26 cellular contexts compared by ENCODE assay signal in the genomic region with DNA sequence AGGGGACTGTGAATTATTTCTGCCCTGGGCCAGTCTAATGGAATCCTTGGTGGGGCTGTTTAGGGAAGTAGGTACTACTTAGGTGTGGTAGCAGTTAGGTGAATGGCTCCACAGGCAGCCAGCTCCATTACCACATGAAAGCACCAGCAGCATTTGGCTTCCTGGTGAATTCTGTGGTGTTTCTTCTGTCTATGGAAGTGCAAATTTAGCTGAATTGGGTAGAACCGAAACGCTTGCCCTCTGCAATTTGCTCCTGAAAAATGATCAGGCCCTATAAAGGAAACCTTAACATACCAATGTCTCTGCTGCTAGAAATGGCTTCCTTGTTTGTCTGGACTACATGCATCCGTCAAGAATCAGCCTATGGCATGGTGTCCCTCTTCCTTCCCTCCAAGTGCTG. TPM values are rescaled to one million over a fixed set of nuclear protein-coding genes. Genes with fewer than 3 reads are reported as not detected.
DNase-seq lines count a peak whose midpoint lies in the region; ATAC-seq and TF ChIP-seq lines count a peak whose summit lies in the region.
"Had no signal": no experiment of that assay in that cellular context is flagged by ENCODE, and none has a peak within 500 bp of the region (broad histone marks: within the 10 kb centered on the region; RNA-seq: fewer than 3 reads in every experiment).

No MANE protein-coding gene starts in this region.

- no peaks in the 10 kb centered on the region for H3F3A ChIP-seq in smooth muscle cell (ENCODE audit: low read depth)

- ATAC-seq in GM18907 (IDR thresholded peaks at IDR 0.05; ENCODE audit: unreplicated experiment): no peak
- ATAC-seq: A549, HCT116, K562 had no signal

- no peaks in the 10 kb centered on the region for H3K9me3 ChIP-seq in HAP-1
- no peaks in the 10 kb centered on the region for H3K9me3 ChIP-seq in endodermal cell (ENCODE audit: control insufficient read depth, low read length)
- no peaks in the 10 kb centered on the region for H3K9me3 ChIP-seq in smooth muscle cell (replicated peaks; ENCODE audit: low read depth)
- H3K9me3 ChIP-seq: A549, SJSA1 had no signal

- peaks cover 100% of the 10 kb centered on the region for H3K79me2 ChIP-seq in smooth muscle cell (ENCODE audit: low read depth)

- DNase-seq in HAP-1 (ENCODE audit: low spot score in 2 of 2) (peak; percentile 60 to 76), endodermal cell (peak; percentile 64), iPS-NIHi11 (ENCODE audit: low spot score) (peak; percentile 35), smooth muscle cell (lab: John Stamatoyannopoulos, UW; ENCODE audit: unreplicated experiment) (no peak), dedifferentiated amniotic fluid mesenchymal stem cell (ENCODE audit: extremely low spot score) (no peak)
- DNase-seq in activated CD4-positive, alpha-beta memory T cell treated with anti-CD3 and anti-CD28 coated beads for 36 hours: no peak
- DNase-seq: C1 segment of cervical spinal cord; CD4-positive, alpha-beta memory T cell; DMS 273 treated with DMSO at 0.1 percent for 48 hours; DMS79; EL; GF-D8; Kasumi-1; NCI-H1105 treated with DMSO at 0.1 percent for 48 hours; NCI-H146; NCI-H2029; NCI-H2227 treated with DMSO at 0.1 percent for 48 hours; NCI-H526 treated with DMSO at 0.1 percent for 48 hours; Right ventricle myocardium superior; RPMI8226 had no signal

- peaks cover 11% of the 10 kb centered on the region for H3K4me1 Mint-ChIP-seq in endodermal cell
- H3K4me1 Mint-ChIP-seq in activated CD4-positive, alpha-beta memory T cell treated with anti-CD3 and anti-CD28 coated beads for 36 hours (ENCODE audit: low read depth): no peaks in the 10 kb centered on the region
- H3K4me1 Mint-ChIP-seq: CD4-positive, alpha-beta memory T cell had no signal

- intact Hi-C loops in activated CD4-positive, alpha-beta memory T cell treated with anti-CD3 and anti-CD28 coated beads for 36 hours (cut with micrococcal nuclease): no loop called here

- H3K36me3 Mint-ChIP-seq in endodermal cell (ENCODE audit: low read depth): peaks cover 40% of the 10 kb centered on the region
- H3K36me3 Mint-ChIP-seq in activated CD4-positive, alpha-beta memory T cell treated with anti-CD3 and anti-CD28 coated beads for 36 hours: no peaks in the 10 kb centered on the region
- H3K36me3 Mint-ChIP-seq: CD4-positive, alpha-beta memory T cell had no signal

- no peak overlapping the region for H3K27ac Mint-ChIP-seq in endodermal cell
- H3K27ac Mint-ChIP-seq in activated CD4-positive, alpha-beta memory T cell treated with anti-CD3 and anti-CD28 coated beads for 36 hours: no peak overlapping the region
- H3K27ac Mint-ChIP-seq: CD4-positive, alpha-beta memory T cell had no signal

- H3K4me1 ChIP-seq in HAP-1: peaks cover 21% of the 10 kb centered on the region
- H3K4me1 ChIP-seq in endodermal cell (ENCODE audit: control insufficient read depth, insufficient read depth, low read length): no peaks in the 10 kb centered on the region
- H3K4me1 ChIP-seq in smooth muscle cell (ENCODE audit: low read depth): no peaks in the 10 kb centered on the region
- H3K4me1 ChIP-seq: A549, SJSA1 had no signal

- peaks cover 90% of the 10 kb centered on the region for H4K20me1 ChIP-seq in smooth muscle cell (ENCODE audit: low read depth)

- no peak overlapping the region for H3K9ac ChIP-seq in endodermal cell (ENCODE audit: extremely low read depth, low read length, poor library complexity, severe bottlenecking)
- H3K9ac ChIP-seq in smooth muscle cell (ENCODE audit: low read depth): no peak overlapping the region

- H3K36me3 ChIP-seq in HAP-1 (replicated peaks) (no peaks in the 10 kb centered on the region; the same call in 1 of the 2 replicates), endodermal cell (ENCODE audit: control insufficient read depth, insufficient read depth, low read length) (peaks cover 52% of the 10 kb centered on the region), smooth muscle cell (ENCODE audit: low read depth) (peaks cover 4% of the 10 kb centered on the region)

- in situ Hi-C loops in HAP-1 (cut with MboI; ENCODE audit: low sequenced_read_pairs): no loop called here

- POLR2A ChIA-PET in activated CD4-positive, alpha-beta memory T cell treated with anti-CD3 and anti-CD28 coated beads for 36 hours (lab: Charles Lee): no interaction called here

- H3K4me2 ChIP-seq in smooth muscle cell: no peak overlapping the region
- H3K4me2 ChIP-seq: A549 had no signal

- no peak overlapping the region for H2AFZ ChIP-seq in smooth muscle cell (ENCODE audit: low read depth)

- H3K4me3 Mint-ChIP-seq in endodermal cell: no peak overlapping the region
- no peak overlapping the region for H3K4me3 Mint-ChIP-seq in activated CD4-positive, alpha-beta memory T cell treated with anti-CD3 and anti-CD28 coated beads for 36 hours
- H3K4me3 Mint-ChIP-seq: CD4-positive, alpha-beta memory T cell had no signal

- H3K9me3 Mint-ChIP-seq in endodermal cell: peaks cover 2% of the 10 kb centered on the region
- H3K9me3 Mint-ChIP-seq in activated CD4-positive, alpha-beta memory T cell treated with anti-CD3 and anti-CD28 coated beads for 36 hours: no peaks in the 10 kb centered on the region

- H3K4me3 ChIP-seq in HAP-1 (no peak overlapping the region), endodermal cell (ENCODE audit: low read length) (no peak overlapping the region), smooth muscle cell (no peak overlapping the region)
- H3K4me3 ChIP-seq: A549, K562, SJSA1 had no signal

- CTCF ChIA-PET in activated CD4-positive, alpha-beta memory T cell treated with anti-CD3 and anti-CD28 coated beads for 36 hours (lab: Charles Lee): no interaction called here

- no peak overlapping the region for H3K27ac ChIP-seq in endodermal cell (ENCODE audit: low read depth, low read length)
- H3K27ac ChIP-seq in smooth muscle cell (ENCODE audit: low read depth): peak overlapping the region; percentile 4
- H3K27ac ChIP-seq: A549, HL-60, SJSA1 had no signal

- 41 to 63% methylated on average over 3 of the region's 3 CpGs for WGBS in endodermal cell (ENCODE audit: insufficient coverage in 1 of 2, insufficient read length in 1 of 2), 2 experiments
- 85% methylated on average over 2 of the region's 3 CpGs for WGBS in smooth muscle cell (ENCODE audit: low lambda C conversion rate)

- H3K27me3 ChIP-seq in HAP-1 (ENCODE audit: low read depth) (no peaks in the 10 kb centered on the region), endodermal cell (ENCODE audit: control insufficient read depth, insufficient read depth, low read length, poor library complexity, severe bottlenecking) (no peaks in the 10 kb centered on the region), smooth muscle cell (ENCODE audit: low read depth) (no peaks in the 10 kb centered on the region)
- H3K27me3 ChIP-seq: SJSA1 had no signal

- H3K27me3 Mint-ChIP-seq in endodermal cell (ENCODE audit: insufficient read depth): no peaks in the 10 kb centered on the region
- no peaks in the 10 kb centered on the region for H3K27me3 Mint-ChIP-seq in activated CD4-positive, alpha-beta memory T cell treated with anti-CD3 and anti-CD28 coated beads for 36 hours
- H3K27me3 Mint-ChIP-seq: CD4-positive, alpha-beta memory T cell had no signal

- TF ChIP-seq CTCF in endodermal cell (conservative IDR thresholded peaks at IDR 0.05): no peak
- TF ChIP-seq CTCF in smooth muscle cell (IDR thresholded peaks at IDR 0.05; ENCODE audit: borderline replicate concordance, insufficient read depth, poor library complexity, severe bottlenecking): no peak

RNA-seq across cellular contexts. Expression of gene FLRT2, which starts 16.4 kb away (rescaled TPM):
- 10 to 100 TPM; 26.8 to 36.4 TPM for total RNA-seq in endodermal cell
- polyA plus RNA-seq in endodermal cell (2013, experiment 1 of 2): 11.4 TPM
- polyA plus RNA-seq in endodermal cell (2013, experiment 2 of 2): 9.7 TPM
- total RNA-seq in smooth muscle cell: 89.0 and 104 TPM in 2 replicates
- polyA plus RNA-seq in smooth muscle cell: 47.0 and 52.3 TPM in 2 replicates
- not detected for total RNA-seq in activated CD4-positive, alpha-beta memory T cell treated with anti-CD3 and anti-CD28 coated beads for 36 hours
- polyA plus RNA-seq: CD4-positive, alpha-beta memory T cell; K562 had no signal

Comparison
In these comparisons a context has a peak if more than half of its experiments do, and no peak if none do; other contexts are left out.
1. DNase-seq: peak in HAP-1 (2 of 2), endodermal cell (single experiment) and iPS-NIHi11 (single experiment); none in smooth muscle cell (single experiment), dedifferentiated amniotic fluid mesenchymal stem cell (single experiment) and activated CD4-positive, alpha-beta memory T cell treated with anti-CD3 and anti-CD28 coated beads for 36 hours (single experiment).
2. RNA of gene FLRT2, which starts 16.4 kb away (total RNA-seq): 89.0 to 104 TPM in smooth muscle cell and 26.8 to 36.4 TPM in endodermal cell; not detected in activated CD4-positive, alpha-beta memory T cell treated with anti-CD3 and anti-CD28 coated beads for 36 hours; every median in the first group is over 10 times any median in the second.